In genomic region chr6:138086573-138087196, GRCh38 we compare ENCODE assay signal across 1 cellular context.
TF ChIP-seq lines count a peak whose summit lies in the region.

No MANE protein-coding gene starts in this region.

TF ChIP-seq in HEK293, 187 proteins besides CTCF, POLR2A, EP300 and RAD21 (continued from another document and continues in another):
- peak; percentile 61; the same call in 1 of the 2 replicates for TF ChIP-seq ZNF449 (tag by site-specific recombination; IDR thresholded peaks at IDR 0.05)
- peak; percentile 94 for TF ChIP-seq ZNF561 (tag by site-specific recombination; IDR thresholded peaks at IDR 0.05; ENCODE audit: borderline replicate concordance)
- TF ChIP-seq ZNF274 (IDR thresholded peaks at IDR 0.05; ENCODE audit: low read length): no peak
- TF ChIP-seq ZNF274 (tag by site-specific recombination; IDR thresholded peaks at IDR 0.05; ENCODE audit: borderline replicate concordance): no peak
- TF ChIP-seq, protein P1, sequence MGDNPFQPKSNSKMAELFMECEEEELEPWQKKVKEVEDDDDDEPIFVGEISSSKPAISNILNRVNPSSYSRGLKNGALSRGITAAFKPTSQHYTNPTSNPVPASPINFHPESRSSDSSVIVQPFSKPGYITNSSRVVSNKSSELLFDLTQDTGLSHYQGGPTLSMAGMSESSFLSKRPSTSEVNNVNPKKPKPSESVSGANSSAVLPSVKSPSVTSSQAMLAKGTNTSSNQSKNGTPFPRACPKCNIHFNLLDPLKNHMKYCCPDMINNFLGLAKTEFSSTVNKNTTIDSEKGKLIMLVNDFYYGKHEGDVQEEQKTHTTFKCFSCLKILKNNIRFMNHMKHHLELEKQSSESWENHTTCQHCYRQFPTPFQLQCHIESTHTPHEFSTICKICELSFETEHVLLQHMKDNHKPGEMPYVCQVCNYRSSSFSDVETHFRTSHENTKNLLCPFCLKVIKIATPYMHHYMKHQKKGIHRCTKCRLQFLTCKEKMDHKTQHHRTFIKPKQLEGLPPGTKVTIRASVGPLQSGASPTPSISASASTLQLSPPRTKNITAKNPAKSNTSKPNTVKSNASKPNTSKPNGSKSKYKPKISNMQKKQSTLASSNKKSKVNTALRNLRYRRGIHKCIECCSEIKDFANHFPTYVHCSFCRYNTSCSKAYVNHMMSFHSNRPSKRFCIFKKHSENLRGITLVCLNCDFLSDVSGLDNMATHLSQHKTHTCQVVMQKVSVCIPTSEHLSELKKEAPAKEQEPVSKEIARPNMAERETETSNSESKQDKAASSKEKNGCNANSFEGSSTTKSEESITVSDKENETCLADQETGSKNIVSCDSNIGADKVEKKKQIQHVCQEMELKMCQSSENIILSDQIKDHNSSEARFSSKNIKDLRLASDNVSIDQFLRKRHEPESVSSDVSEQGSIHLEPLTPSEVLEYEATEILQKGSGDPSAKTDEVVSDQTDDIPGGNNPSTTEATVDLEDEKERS (tag by site-specific recombination; IDR thresholded peaks at IDR 0.05): no peak
- TF ChIP-seq ZNF266 (tag by site-specific recombination; IDR thresholded peaks at IDR 0.05; ENCODE audit: low read depth): no peak
- TF ChIP-seq ZNF404 (tag by site-specific recombination; IDR thresholded peaks at IDR 0.05): no peak
- peak; percentile 84 for TF ChIP-seq GFI1B (tag by site-specific recombination; IDR thresholded peaks at IDR 0.05)
- TF ChIP-seq, protein P2, sequence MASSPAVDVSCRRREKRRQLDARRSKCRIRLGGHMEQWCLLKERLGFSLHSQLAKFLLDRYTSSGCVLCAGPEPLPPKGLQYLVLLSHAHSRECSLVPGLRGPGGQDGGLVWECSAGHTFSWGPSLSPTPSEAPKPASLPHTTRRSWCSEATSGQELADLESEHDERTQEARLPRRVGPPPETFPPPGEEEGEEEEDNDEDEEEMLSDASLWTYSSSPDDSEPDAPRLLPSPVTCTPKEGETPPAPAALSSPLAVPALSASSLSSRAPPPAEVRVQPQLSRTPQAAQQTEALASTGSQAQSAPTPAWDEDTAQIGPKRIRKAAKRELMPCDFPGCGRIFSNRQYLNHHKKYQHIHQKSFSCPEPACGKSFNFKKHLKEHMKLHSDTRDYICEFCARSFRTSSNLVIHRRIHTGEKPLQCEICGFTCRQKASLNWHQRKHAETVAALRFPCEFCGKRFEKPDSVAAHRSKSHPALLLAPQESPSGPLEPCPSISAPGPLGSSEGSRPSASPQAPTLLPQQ (tag by site-specific recombination; IDR thresholded peaks at IDR 0.05): no peak
- no peak for TF ChIP-seq ZNF747 (tag by site-specific recombination; IDR thresholded peaks at IDR 0.05)
- TF ChIP-seq, protein P3, sequence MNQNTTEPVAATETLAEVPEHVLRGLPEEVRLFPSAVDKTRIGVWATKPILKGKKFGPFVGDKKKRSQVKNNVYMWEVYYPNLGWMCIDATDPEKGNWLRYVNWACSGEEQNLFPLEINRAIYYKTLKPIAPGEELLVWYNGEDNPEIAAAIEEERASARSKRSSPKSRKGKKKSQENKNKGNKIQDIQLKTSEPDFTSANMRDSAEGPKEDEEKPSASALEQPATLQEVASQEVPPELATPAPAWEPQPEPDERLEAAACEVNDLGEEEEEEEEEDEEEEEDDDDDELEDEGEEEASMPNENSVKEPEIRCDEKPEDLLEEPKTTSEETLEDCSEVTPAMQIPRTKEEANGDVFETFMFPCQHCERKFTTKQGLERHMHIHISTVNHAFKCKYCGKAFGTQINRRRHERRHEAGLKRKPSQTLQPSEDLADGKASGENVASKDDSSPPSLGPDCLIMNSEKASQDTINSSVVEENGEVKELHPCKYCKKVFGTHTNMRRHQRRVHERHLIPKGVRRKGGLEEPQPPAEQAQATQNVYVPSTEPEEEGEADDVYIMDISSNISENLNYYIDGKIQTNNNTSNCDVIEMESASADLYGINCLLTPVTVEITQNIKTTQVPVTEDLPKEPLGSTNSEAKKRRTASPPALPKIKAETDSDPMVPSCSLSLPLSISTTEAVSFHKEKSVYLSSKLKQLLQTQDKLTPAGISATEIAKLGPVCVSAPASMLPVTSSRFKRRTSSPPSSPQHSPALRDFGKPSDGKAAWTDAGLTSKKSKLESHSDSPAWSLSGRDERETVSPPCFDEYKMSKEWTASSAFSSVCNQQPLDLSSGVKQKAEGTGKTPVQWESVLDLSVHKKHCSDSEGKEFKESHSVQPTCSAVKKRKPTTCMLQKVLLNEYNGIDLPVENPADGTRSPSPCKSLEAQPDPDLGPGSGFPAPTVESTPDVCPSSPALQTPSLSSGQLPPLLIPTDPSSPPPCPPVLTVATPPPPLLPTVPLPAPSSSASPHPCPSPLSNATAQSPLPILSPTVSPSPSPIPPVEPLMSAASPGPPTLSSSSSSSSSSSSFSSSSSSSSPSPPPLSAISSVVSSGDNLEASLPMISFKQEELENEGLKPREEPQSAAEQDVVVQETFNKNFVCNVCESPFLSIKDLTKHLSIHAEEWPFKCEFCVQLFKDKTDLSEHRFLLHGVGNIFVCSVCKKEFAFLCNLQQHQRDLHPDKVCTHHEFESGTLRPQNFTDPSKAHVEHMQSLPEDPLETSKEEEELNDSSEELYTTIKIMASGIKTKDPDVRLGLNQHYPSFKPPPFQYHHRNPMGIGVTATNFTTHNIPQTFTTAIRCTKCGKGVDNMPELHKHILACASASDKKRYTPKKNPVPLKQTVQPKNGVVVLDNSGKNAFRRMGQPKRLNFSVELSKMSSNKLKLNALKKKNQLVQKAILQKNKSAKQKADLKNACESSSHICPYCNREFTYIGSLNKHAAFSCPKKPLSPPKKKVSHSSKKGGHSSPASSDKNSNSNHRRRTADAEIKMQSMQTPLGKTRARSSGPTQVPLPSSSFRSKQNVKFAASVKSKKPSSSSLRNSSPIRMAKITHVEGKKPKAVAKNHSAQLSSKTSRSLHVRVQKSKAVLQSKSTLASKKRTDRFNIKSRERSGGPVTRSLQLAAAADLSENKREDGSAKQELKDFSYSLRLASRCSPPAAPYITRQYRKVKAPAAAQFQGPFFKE (tag by site-specific recombination; IDR thresholded peaks at IDR 0.05; ENCODE audit: borderline replicate concordance): no peak
- TF ChIP-seq TCF7L2 (IDR thresholded peaks at IDR 0.05; ENCODE audit: borderline replicate concordance, low read depth, low read length): 0 out of 2 replicates have a peak, but pooled peaks have one; percentile 14
- TF ChIP-seq ZNF366 (tag by site-specific recombination; conservative IDR thresholded peaks at IDR 0.05): peak; percentile 70; the same call in 1 of the 2 replicates
- TF ChIP-seq ZNF624 (tag by site-specific recombination; IDR thresholded peaks at IDR 0.05): no peak
- TF ChIP-seq, protein P4, sequence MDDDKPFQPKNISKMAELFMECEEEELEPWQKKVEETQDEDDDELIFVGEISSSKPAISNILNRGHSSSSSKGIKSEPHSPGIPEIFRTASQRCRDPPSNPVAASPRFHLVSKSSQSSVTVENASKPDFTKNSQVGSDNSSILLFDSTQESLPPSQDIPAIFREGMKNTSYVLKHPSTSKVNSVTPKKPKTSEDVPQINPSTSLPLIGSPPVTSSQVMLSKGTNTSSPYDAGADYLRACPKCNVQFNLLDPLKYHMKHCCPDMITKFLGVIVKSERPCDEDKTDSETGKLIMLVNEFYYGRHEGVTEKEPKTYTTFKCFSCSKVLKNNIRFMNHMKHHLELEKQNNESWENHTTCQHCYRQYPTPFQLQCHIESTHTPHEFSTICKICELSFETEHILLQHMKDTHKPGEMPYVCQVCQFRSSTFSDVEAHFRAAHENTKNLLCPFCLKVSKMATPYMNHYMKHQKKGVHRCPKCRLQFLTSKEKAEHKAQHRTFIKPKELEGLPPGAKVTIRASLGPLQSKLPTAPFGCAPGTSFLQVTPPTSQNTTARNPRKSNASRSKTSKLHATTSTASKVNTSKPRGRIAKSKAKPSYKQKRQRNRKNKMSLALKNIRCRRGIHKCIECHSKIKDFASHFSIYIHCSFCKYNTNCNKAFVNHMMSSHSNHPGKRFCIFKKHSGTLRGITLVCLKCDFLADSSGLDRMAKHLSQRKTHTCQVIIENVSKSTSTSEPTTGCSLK (tag by site-specific recombination; IDR thresholded peaks at IDR 0.05): no peak
- TF ChIP-seq ZNF555 (tag by site-specific recombination; conservative IDR thresholded peaks at IDR 0.05): no peak
- peak; percentile 72 for TF ChIP-seq ZIC2 (tag by site-specific recombination; IDR thresholded peaks at IDR 0.05)
- TF ChIP-seq EGR2 (tag by site-specific recombination; IDR thresholded peaks at IDR 0.05; ENCODE audit: low read depth): no peak
- no peak for TF ChIP-seq ZNF112 (tag by site-specific recombination; IDR thresholded peaks at IDR 0.05)
- TF ChIP-seq ZNF239 (tag by site-specific recombination; IDR thresholded peaks at IDR 0.05): no peak
- no peak for TF ChIP-seq ZNF549 (tag by site-specific recombination; IDR thresholded peaks at IDR 0.05)
- TF ChIP-seq ZNF514 (tag by site-specific recombination; IDR thresholded peaks at IDR 0.05): no peak
- no peak for TF ChIP-seq SCRT1 (tag by site-specific recombination; IDR thresholded peaks at IDR 0.05; ENCODE audit: borderline replicate concordance)
- no peak for TF ChIP-seq ZNF768 (tag by site-specific recombination; IDR thresholded peaks at IDR 0.05)
- TF ChIP-seq WT1 (tag by site-specific recombination; IDR thresholded peaks at IDR 0.05): peak; percentile 64
- no peak for TF ChIP-seq ZXDB (tag by site-specific recombination; IDR thresholded peaks at IDR 0.05)
- no peak for TF ChIP-seq ZNF707 (tag by site-specific recombination; IDR thresholded peaks at IDR 0.05)
- no peak for TF ChIP-seq OVOL3 (tag by site-specific recombination; IDR thresholded peaks at IDR 0.05)
- TF ChIP-seq YY1 (tag by site-specific recombination; IDR thresholded peaks at IDR 0.05): no peak
- TF ChIP-seq ZNF777 (tag by site-specific recombination; IDR thresholded peaks at IDR 0.05; ENCODE audit: borderline replicate concordance): no peak
- peak; percentile 73 for TF ChIP-seq PRDM6 (tag by site-specific recombination; IDR thresholded peaks at IDR 0.05)
- TF ChIP-seq ZNF398 (tag by site-specific recombination; IDR thresholded peaks at IDR 0.05): no peak
- no peak for TF ChIP-seq REPIN1 (tag by site-specific recombination; IDR thresholded peaks at IDR 0.05; ENCODE audit: low read depth)
- TF ChIP-seq, protein P5, sequence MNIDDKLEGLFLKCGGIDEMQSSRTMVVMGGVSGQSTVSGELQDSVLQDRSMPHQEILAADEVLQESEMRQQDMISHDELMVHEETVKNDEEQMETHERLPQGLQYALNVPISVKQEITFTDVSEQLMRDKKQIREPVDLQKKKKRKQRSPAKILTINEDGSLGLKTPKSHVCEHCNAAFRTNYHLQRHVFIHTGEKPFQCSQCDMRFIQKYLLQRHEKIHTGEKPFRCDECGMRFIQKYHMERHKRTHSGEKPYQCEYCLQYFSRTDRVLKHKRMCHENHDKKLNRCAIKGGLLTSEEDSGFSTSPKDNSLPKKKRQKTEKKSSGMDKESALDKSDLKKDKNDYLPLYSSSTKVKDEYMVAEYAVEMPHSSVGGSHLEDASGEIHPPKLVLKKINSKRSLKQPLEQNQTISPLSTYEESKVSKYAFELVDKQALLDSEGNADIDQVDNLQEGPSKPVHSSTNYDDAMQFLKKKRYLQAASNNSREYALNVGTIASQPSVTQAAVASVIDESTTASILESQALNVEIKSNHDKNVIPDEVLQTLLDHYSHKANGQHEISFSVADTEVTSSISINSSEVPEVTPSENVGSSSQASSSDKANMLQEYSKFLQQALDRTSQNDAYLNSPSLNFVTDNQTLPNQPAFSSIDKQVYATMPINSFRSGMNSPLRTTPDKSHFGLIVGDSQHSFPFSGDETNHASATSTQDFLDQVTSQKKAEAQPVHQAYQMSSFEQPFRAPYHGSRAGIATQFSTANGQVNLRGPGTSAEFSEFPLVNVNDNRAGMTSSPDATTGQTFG (tag by site-specific recombination; IDR thresholded peaks at IDR 0.05; ENCODE audit: borderline replicate concordance): no peak
